12 cellular contexts compared by ENCODE assay signal in genomic region chr1:21585037-21585436, GRCh38.
DNase-seq lines count a peak whose midpoint lies in the region; ATAC-seq and TF ChIP-seq lines count a peak whose summit lies in the region.
"Had no signal": no experiment of that assay in that cellular context is flagged by ENCODE, and none has a peak within 500 bp of the region (broad histone marks: within the 10 kb centered on the region; RNA-seq: fewer than 3 reads in every experiment).

No MANE protein-coding gene starts in this region.

- DNase-seq in NCI-H82 (lab: John Stamatoyannopoulos, UW) = peak; percentile 27
- DNase-seq in NCI-H82 treated with DMSO at 0.1 percent for 48 hours (lab: John Stamatoyannopoulos, UW; ENCODE audit: unreplicated experiment) = no peak
- peak in 4 of 7 donors; percentile 52 to 67 (median 54) for DNase-seq in adrenal gland
- DNase-seq in right lobe of liver = no peak
- no peak for DNase-seq in osteocyte (ENCODE audit: extremely low spot score, unreplicated experiment)
- DNase-seq in midbrain (lab: John Stamatoyannopoulos, UW) = no peak
- no peak for DNase-seq in mammary epithelial cell
- no peak for DNase-seq in SIG-M5 (lab: John Stamatoyannopoulos, UW)
- DNase-seq: NCI-H2029, NCI-H526, PC-3 had no signal

- H3K79me2 ChIP-seq in mammary epithelial cell (ENCODE audit: insufficient read depth, low read length) = no peaks in the 10 kb centered on the region

- peak in 3 of 4 donors; percentile 5 to 10 (median 7) for ATAC-seq in right lobe of liver
- ATAC-seq: PC-3 had no signal

- no peak overlapping the region for H2AFZ ChIP-seq in mammary epithelial cell (ENCODE audit: low read depth, low read length)

- peaks cover 2% of the 10 kb centered on the region for H3K36me3 Mint-ChIP-seq in osteocyte (ENCODE audit: unreplicated experiment)

- H3K27ac Mint-ChIP-seq in osteocyte (ENCODE audit: unreplicated experiment) = peak overlapping the region; percentile 42

- peaks cover 23% of the 10 kb centered on the region for H3K4me1 Mint-ChIP-seq in osteocyte (ENCODE audit: unreplicated experiment)

- H3K9ac ChIP-seq in mammary epithelial cell (ENCODE audit: insufficient read depth, low read length) = no peak overlapping the region

- no peaks in the 10 kb centered on the region for H4K20me1 ChIP-seq in mammary epithelial cell (ENCODE audit: insufficient read depth, low read length)

- H3K4me3 Mint-ChIP-seq in osteocyte (ENCODE audit: unreplicated experiment) = no peak overlapping the region

- H3K9me3 ChIP-seq in adrenal gland (replicated peaks in 1 of 3) (no peaks in the 10 kb centered on the region), right lobe of liver (no peaks in the 10 kb centered on the region), mammary epithelial cell (replicated peaks; ENCODE audit: insufficient read depth, low read length) (no peaks in the 10 kb centered on the region)

- no peak overlapping the region for H3K4me2 ChIP-seq in mammary epithelial cell (ENCODE audit: insufficient read depth, low read depth, low read length)

- H3K4me1 ChIP-seq in adrenal gland (replicated peaks in 1 of 2) (peaks cover 16 to 25% of the 10 kb centered on the region in 2 donors), right lobe of liver (no peaks in the 10 kb centered on the region), mammary epithelial cell (ENCODE audit: insufficient read depth, low read length) (peaks cover 17% of the 10 kb centered on the region)

- no peaks in the 10 kb centered on the region for H3K27me3 Mint-ChIP-seq in osteocyte (ENCODE audit: unreplicated experiment)

- TF ChIP-seq CTCF in adrenal gland (IDR thresholded peaks at IDR 0.05) (no peak), right lobe of liver (IDR thresholded peaks at IDR 0.05) (no peak), osteocyte (IDR thresholded peaks at IDR 0.05) (no peak), mammary epithelial cell (conservative IDR thresholded peaks at IDR 0.05 in 1 of 2, IDR thresholded peaks at IDR 0.05 in 1 of 2; ENCODE audit: extremely low read depth in 1 of 2, insufficient read depth in 1 of 2, low read depth in 1 of 2, low read length in 2 of 2) (no peak)

- in situ Hi-C loops in mammary epithelial cell (cut with MboI; ENCODE audit: low sequenced_read_pairs in 2 of 2) = no loop called here

- no peaks in the 10 kb centered on the region for H3K27me3 ChIP-seq in adrenal gland
- no peaks in the 10 kb centered on the region for H3K27me3 ChIP-seq in right lobe of liver
- H3K27me3 ChIP-seq in mammary epithelial cell (ENCODE audit: insufficient read depth, low read length) = no peaks in the 10 kb centered on the region

- intact Hi-C loops in adrenal gland (cut with DNase I) (no loop called here), right lobe of liver (cut with DNase I) (no loop called here), mammary epithelial cell (cut with micrococcal nuclease) (no loop called here)

- H3K27ac ChIP-seq in adrenal gland (peak overlapping the region in 3 of 5 donors; percentile 62 to 89 (median 86)), right lobe of liver (no peak overlapping the region), mammary epithelial cell (ENCODE audit: insufficient read depth, low read depth, low read length) (no peak overlapping the region)
- H3K27ac ChIP-seq: 22Rv1 had no signal

- CTCF ChIA-PET in mammary epithelial cell (lab: Charles Lee; ENCODE audit: low non-redundant PET) = no interaction called here

- BruUV-seq in mammary epithelial cell (replicated peaks; lab: Mats Ljungman, UMichigan) = no TSS peak

- H3K4me3 ChIP-seq in adrenal gland (no peak overlapping the region), right lobe of liver (no peak overlapping the region), mammary epithelial cell (replicated peaks in 1 of 3; ENCODE audit: insufficient read depth in 1 of 3, low read depth in 2 of 3, low read length in 3 of 3) (no peak overlapping the region)

- no peaks in the 10 kb centered on the region for H3K36me3 ChIP-seq in adrenal gland (replicated peaks in 1 of 2)
- no peaks in the 10 kb centered on the region for H3K36me3 ChIP-seq in right lobe of liver
- H3K36me3 ChIP-seq in mammary epithelial cell (ENCODE audit: insufficient read depth, low read length) = no peaks in the 10 kb centered on the region

- dilution Hi-C loops in mammary epithelial cell (cut with HindIII; ENCODE audit: low sequenced_read_pairs) = no loop called here

- no peak for TF ChIP-seq POLR2A in adrenal gland (IDR thresholded peaks at IDR 0.05)
- TF ChIP-seq POLR2A in right lobe of liver (IDR thresholded peaks at IDR 0.05) = no peak

- 38 to 58% (median 47%) methylated on average over 9 of the region's 9 CpGs for WGBS in adrenal gland, 4 donors
- 70% methylated on average over 9 of the region's 9 CpGs for WGBS in right lobe of liver (ENCODE audit: insufficient coverage, low coverage, low lambda C conversion rate, missing lambda C conversion rate)
- WGBS in mammary epithelial cell (ENCODE audit: low coverage, missing lambda C conversion rate) = 73% methylated on average over 8 of the region's 9 CpGs

- H3K9me3 Mint-ChIP-seq in osteocyte (ENCODE audit: unreplicated experiment) = no peaks in the 10 kb centered on the region

Comparison
In these comparisons a context has a peak if more than half of its experiments do, and no peak if none do; other contexts are left out.
1. DNase-seq: peak in NCI-H82 (single experiment) and adrenal gland (4 of 7); none in NCI-H82 treated with DMSO at 0.1 percent for 48 hours (single experiment), right lobe of liver (0 of 3), osteocyte (single experiment), midbrain (single experiment), mammary epithelial cell (single experiment) and SIG-M5 (single experiment).
2. H3K27ac ChIP-seq: peak in adrenal gland (3 of 5); none in right lobe of liver (0 of 3) and mammary epithelial cell (single experiment).